ENCODE assay signal across 13 cellular contexts in the genomic region with DNA sequence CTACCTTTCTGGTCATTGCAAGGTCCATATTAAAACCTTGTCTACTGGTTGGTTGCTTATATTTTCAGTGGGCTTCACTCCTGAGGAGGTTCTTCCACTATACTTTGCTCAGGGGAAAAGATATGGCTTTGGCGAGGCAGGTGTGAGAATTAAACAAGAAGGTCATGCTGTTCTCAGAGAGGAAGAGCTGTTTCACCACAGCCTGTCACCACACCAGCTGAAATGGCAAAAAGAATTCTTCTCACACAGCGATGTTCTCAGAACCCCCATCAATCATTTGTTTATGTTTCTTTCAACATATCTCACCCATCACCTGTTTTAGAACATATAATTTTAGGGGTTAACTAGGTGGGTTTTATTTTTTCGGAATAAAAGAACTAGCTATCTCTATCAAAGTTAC.
DNase-seq lines count a peak whose midpoint lies in the region; ATAC-seq lines count a peak whose summit lies in the region.
"Had no signal": no experiment of that assay in that cellular context is flagged by ENCODE, and none has a peak within 500 bp of the region (broad histone marks: within the 10 kb centered on the region; RNA-seq: fewer than 3 reads in every experiment).

No MANE protein-coding gene starts in this region.

- peak; percentile 38 for DNase-seq in activated naive CD4-positive, alpha-beta T cell treated with anti-CD3 and anti-CD28 coated beads, Interleukin-2, amount 10 ng/mL, durations not matched to agents 7 days and 5 days
- DNase-seq in activated naive CD4-positive, alpha-beta T cell (lab: John Stamatoyannopoulos, UW) = no peak
- DNase-seq in T-helper 2 cell treated with Interferon-gamma antibody and Interleukin-4, amounts not matched to agents 5 μg/mL and 100 μg/mL, for 36 hours (ENCODE audit: low spot score) = no peak
- no peak for DNase-seq in stimulated activated naive CD8-positive, alpha-beta T cell treated with anti-CD3 and anti-CD28 coated beads, Interleukin-15, amount 100 ng/mL, for 72 hours
- DNase-seq in RKO (ENCODE audit: low spot score) = no peak
- DNase-seq: DMS53, left lung, natural killer cell, retina had no signal

- peaks cover 7% of the 10 kb centered on the region for H3K9me3 Mint-ChIP-seq in activated naive CD4-positive, alpha-beta T cell treated with anti-CD3 and anti-CD28 coated beads, Interleukin-2, amount 10 ng/mL, durations not matched to agents 7 days and 5 days
- H3K9me3 Mint-ChIP-seq in T-helper 2 cell treated with Interferon-gamma antibody and Interleukin-4, amounts not matched to agents 5 μg/mL and 100 μg/mL, for 36 hours = peaks cover 11% of the 10 kb centered on the region
- no peaks in the 10 kb centered on the region for H3K9me3 Mint-ChIP-seq in stimulated activated naive CD8-positive, alpha-beta T cell treated with anti-CD3 and anti-CD28 coated beads, Interleukin-15, amount 100 ng/mL, for 72 hours
- H3K9me3 Mint-ChIP-seq: natural killer cell had no signal

- no peak overlapping the region for H3K27ac Mint-ChIP-seq in activated naive CD4-positive, alpha-beta T cell treated with anti-CD3 and anti-CD28 coated beads, Interleukin-2, amount 10 ng/mL, durations not matched to agents 7 days and 5 days
- H3K27ac Mint-ChIP-seq in T-helper 2 cell treated with Interferon-gamma antibody and Interleukin-4, amounts not matched to agents 5 μg/mL and 100 μg/mL, for 36 hours = peak overlapping the region; percentile 49
- H3K27ac Mint-ChIP-seq in stimulated activated naive CD8-positive, alpha-beta T cell treated with anti-CD3 and anti-CD28 coated beads, Interleukin-15, amount 100 ng/mL, for 72 hours = no peak overlapping the region

- ATAC-seq in HG02870 (IDR thresholded peaks at IDR 0.05; ENCODE audit: unreplicated experiment) (peak; percentile 37), HG03354 (IDR thresholded peaks at IDR 0.05; ENCODE audit: poor library complexity, severe bottlenecking, unreplicated experiment) (no peak), HG03520 (IDR thresholded peaks at IDR 0.05; ENCODE audit: unreplicated experiment) (no peak)
- no peak for ATAC-seq in stimulated activated naive CD8-positive, alpha-beta T cell treated with anti-CD3 and anti-CD28 coated beads, Interleukin-15, amount 100 ng/mL, for 72 hours
- ATAC-seq: left lung, natural killer cell, Right ventricle myocardium inferior had no signal

- H3K36me3 Mint-ChIP-seq in activated naive CD4-positive, alpha-beta T cell treated with anti-CD3 and anti-CD28 coated beads, Interleukin-2, amount 10 ng/mL, durations not matched to agents 7 days and 5 days = peaks cover 12% of the 10 kb centered on the region
- H3K36me3 Mint-ChIP-seq in T-helper 2 cell treated with Interferon-gamma antibody and Interleukin-4, amounts not matched to agents 5 μg/mL and 100 μg/mL, for 36 hours (ENCODE audit: low read depth) = peaks cover 12% of the 10 kb centered on the region
- H3K36me3 Mint-ChIP-seq: natural killer cell had no signal

- no peaks in the 10 kb centered on the region for H3K27me3 Mint-ChIP-seq in activated naive CD4-positive, alpha-beta T cell treated with anti-CD3 and anti-CD28 coated beads, Interleukin-2, amount 10 ng/mL, durations not matched to agents 7 days and 5 days
- peaks cover 4% of the 10 kb centered on the region for H3K27me3 Mint-ChIP-seq in T-helper 2 cell treated with Interferon-gamma antibody and Interleukin-4, amounts not matched to agents 5 μg/mL and 100 μg/mL, for 36 hours (ENCODE audit: low read depth)
- no peaks in the 10 kb centered on the region for H3K27me3 Mint-ChIP-seq in stimulated activated naive CD8-positive, alpha-beta T cell treated with anti-CD3 and anti-CD28 coated beads, Interleukin-15, amount 100 ng/mL, for 72 hours

- CTCF ChIA-PET in activated naive CD4-positive, alpha-beta T cell treated with anti-CD3 and anti-CD28 coated beads, Interleukin-2, amount 10 ng/mL, durations not matched to agents 7 days and 5 days (lab: Charles Lee) = interaction anchor here (0.8 to 1.1 kb wide), 4 partner anchors 10 to 123 kb away, joined by 3 to 4 read pairs (median 4); no protein-coding TSS in a partner anchor

- peaks cover 63% of the 10 kb centered on the region for H3K4me1 Mint-ChIP-seq in activated naive CD4-positive, alpha-beta T cell treated with anti-CD3 and anti-CD28 coated beads, Interleukin-2, amount 10 ng/mL, durations not matched to agents 7 days and 5 days
- H3K4me1 Mint-ChIP-seq in T-helper 2 cell treated with Interferon-gamma antibody and Interleukin-4, amounts not matched to agents 5 μg/mL and 100 μg/mL, for 36 hours (ENCODE audit: low read depth) = peaks cover 65% of the 10 kb centered on the region
- H3K4me1 Mint-ChIP-seq in stimulated activated naive CD8-positive, alpha-beta T cell treated with anti-CD3 and anti-CD28 coated beads, Interleukin-15, amount 100 ng/mL, for 72 hours = peaks cover 74% of the 10 kb centered on the region

- H3K4me3 Mint-ChIP-seq in activated naive CD4-positive, alpha-beta T cell treated with anti-CD3 and anti-CD28 coated beads, Interleukin-2, amount 10 ng/mL, durations not matched to agents 7 days and 5 days = no peak overlapping the region
- H3K4me3 Mint-ChIP-seq in T-helper 2 cell treated with Interferon-gamma antibody and Interleukin-4, amounts not matched to agents 5 μg/mL and 100 μg/mL, for 36 hours = peak overlapping the region; percentile 56
- peak overlapping the region; percentile 47 to 69 for H3K4me3 Mint-ChIP-seq in stimulated activated naive CD8-positive, alpha-beta T cell treated with anti-CD3 and anti-CD28 coated beads, Interleukin-15, amount 100 ng/mL, for 72 hours
- H3K4me3 Mint-ChIP-seq: natural killer cell had no signal
